ENCODE assay signal across 19 cellular contexts in genomic region chr2:121588357-121588756, GRCh38. TPM values are rescaled to one million over a fixed set of nuclear protein-coding genes. Genes with fewer than 3 reads are reported as not detected.
"Had no signal": no experiment of that assay in that cellular context is flagged by ENCODE, and none has a peak within 500 bp of the region (broad histone marks: within the 10 kb centered on the region; RNA-seq: fewer than 3 reads in every experiment).

No MANE protein-coding gene starts in this region.

- H3K4me1 ChIP-seq: ascending aorta had no signal

- H3K27ac ChIP-seq: ascending aorta, sigmoid colon, tibial nerve had no signal

- ATAC-seq: activated naive CD4-positive, alpha-beta T cell treated with anti-CD3 and anti-CD28 coated beads, Interleukin-2, amount 50 U/mL, for 72 hours; esophagus mucosa; left colon; natural killer cell; stimulated activated naive B cell treated with anti-CD40 and anti-IgM and Interleukin-4, amounts not matched to agents 10 μg/mL and 1 μg/mL and 100 μg/mL, for 72 hours had no signal

- H3K4me3 Mint-ChIP-seq: activated CD4-positive, alpha-beta T cell treated with anti-CD3 and anti-CD28 coated beads, Interleukin-2, amount 10 ng/mL, durations not matched to agents 7 days and 5 days; natural killer cell; stimulated activated naive B cell treated with anti-CD40 and anti-IgM and Interleukin-4, amounts not matched to agents 10 μg/mL and 1 μg/mL and 100 μg/mL, for 72 hours had no signal

- H3K36me3 ChIP-seq: ascending aorta, sigmoid colon had no signal

- H3K27ac Mint-ChIP-seq: activated CD4-positive, alpha-beta T cell treated with anti-CD3 and anti-CD28 coated beads, Interleukin-2, amount 10 ng/mL, durations not matched to agents 7 days and 5 days; stimulated activated naive B cell treated with anti-CD40 and anti-IgM and Interleukin-4, amounts not matched to agents 10 μg/mL and 1 μg/mL and 100 μg/mL, for 72 hours had no signal

- H3K27me3 Mint-ChIP-seq: activated CD4-positive, alpha-beta T cell treated with anti-CD3 and anti-CD28 coated beads, Interleukin-2, amount 10 ng/mL, durations not matched to agents 7 days and 5 days; stimulated activated naive B cell treated with anti-CD40 and anti-IgM and Interleukin-4, amounts not matched to agents 10 μg/mL and 1 μg/mL and 100 μg/mL, for 72 hours had no signal

- H3K36me3 Mint-ChIP-seq: activated naive CD4-positive, alpha-beta T cell treated with anti-CD3 and anti-CD28 coated beads, Interleukin-2, amount 50 U/mL, for 72 hours; natural killer cell had no signal

- H3K27me3 ChIP-seq: ascending aorta, sigmoid colon, tibial nerve had no signal

- H3K4me3 ChIP-seq: ascending aorta, sigmoid colon, tibial nerve had no signal

- H3K9me3 ChIP-seq: ascending aorta, sigmoid colon, tibial nerve had no signal

- DNase-seq: activated CD4-positive, alpha-beta T cell treated with anti-CD3 and anti-CD28 coated beads, Interleukin-2, amount 10 ng/mL, durations not matched to agents 7 days and 5 days; activated effector memory CD4-positive, alpha-beta T cell treated with anti-CD3 and anti-CD28 coated beads, Interleukin-2, amount 50 U/mL, for 16 hours; activated T-cell treated with anti-CD3 and anti-CD28 coated beads, Interleukin-2, amount 50 U/mL, for 1 hour; caudate nucleus; cortex of kidney; foreskin melanocyte; head of caudate nucleus; left colon; natural killer cell; occipital lobe; sigmoid colon; stimulated activated CD4-positive, alpha-beta T cell treated with anti-CD3 and anti-CD28 coated beads, Interleukin-2, amount 100 ng/mL, for 24 hours; stimulated activated naive B cell treated with anti-CD40 and anti-IgM and Interleukin-4, amounts not matched to agents 10 μg/mL and 1 μg/mL and 100 μg/mL, for 72 hours had no signal

- H3K9me3 Mint-ChIP-seq: activated CD4-positive, alpha-beta T cell treated with anti-CD3 and anti-CD28 coated beads, Interleukin-2, amount 10 ng/mL, durations not matched to agents 7 days and 5 days; activated naive CD4-positive, alpha-beta T cell treated with anti-CD3 and anti-CD28 coated beads, Interleukin-2, amount 50 U/mL, for 72 hours; natural killer cell; stimulated activated naive B cell treated with anti-CD40 and anti-IgM and Interleukin-4, amounts not matched to agents 10 μg/mL and 1 μg/mL and 100 μg/mL, for 72 hours had no signal

RNA-seq across cellular contexts. Expression of gene RNU4ATAC, which starts 57.7 kb away (rescaled TPM):
- total RNA-seq: activated CD4-positive, alpha-beta T cell treated with anti-CD3 and anti-CD28 coated beads, Interleukin-2, amount 10 ng/mL, durations not matched to agents 7 days and 5 days; activated naive CD4-positive, alpha-beta T cell treated with anti-CD3 and anti-CD28 coated beads, Interleukin-2, amount 50 U/mL, for 72 hours; ascending aorta; esophagus mucosa; left colon; mucosa of gallbladder; natural killer cell; sigmoid colon; subcutaneous adipose tissue; tibial nerve had no signal
- polyA plus RNA-seq: sigmoid colon had no signal
